22 cellular contexts compared by ENCODE assay signal in genomic region chr14:45728448-45729225, GRCh38.
"Had no signal": no experiment of that assay in that cellular context is flagged by ENCODE, and none has a peak within 500 bp of the region (broad histone marks: within the 10 kb centered on the region; RNA-seq: fewer than 3 reads in every experiment).

No MANE protein-coding gene starts in this region.

- H3K9me3 ChIP-seq: SJCRH30 had no signal

- H3K27me3 ChIP-seq: brain microvascular endothelial cell, SJCRH30 had no signal

- H3K4me3 ChIP-seq: SJCRH30 had no signal

- H3K27ac ChIP-seq: brain microvascular endothelial cell, SJCRH30 had no signal

- DNase-seq: activated CD4-positive, alpha-beta T cell treated with anti-CD3 and anti-CD28 coated beads for 4 hours; activated CD8-positive, alpha-beta memory T cell treated with anti-CD3 and anti-CD28 coated beads, Interleukin-2, amount 50 U/mL, for 4 hours; activated CD8-positive, alpha-beta T cell treated with anti-CD3 and anti-CD28 coated beads for 36 hours; activated gamma-delta T cell treated with Interleukin-2 at 50 U/mL for 16 hours; activated naive CD4-positive, alpha-beta T cell treated with anti-CD3 and anti-CD28 coated beads, Interleukin-2, amount 10 ng/mL, durations not matched to agents 7 days and 5 days; activated naive CD8-positive, alpha-beta T cell treated with anti-CD3 and anti-CD28 coated beads for 36 hours; activated T-cell treated with anti-CD3 and anti-CD28 coated beads, Interleukin-2, amount 50 U/mL, for 72 hours; brain microvascular endothelial cell; IMR-90; Kasumi-1; KBM-7; NCI-H1092; NCI-H1417; NCI-H1694; NCI-H2029 treated with DMSO at 0.1 percent for 48 hours; NCI-H345; NCI-H510A; NCI-H526 treated with DMSO at 0.1 percent for 48 hours; NCI-H82; OCI-M1; RPMI8226; SJCRH30 had no signal

- H3K36me3 ChIP-seq: brain microvascular endothelial cell, SJCRH30 had no signal
